ENCODE assay signal across 1 cellular context in genomic region chr6:167705211-167705750, GRCh38.
TF ChIP-seq lines count a peak whose summit lies in the region.

No MANE protein-coding gene starts in this region.

TF ChIP-seq in K562, 482 proteins besides CTCF, POLR2A, EP300 and RAD21 (continued from another document):
- TF ChIP-seq JUND (IDR thresholded peaks at IDR 0.05; ENCODE audit: borderline replicate concordance, low read depth, low read length) (no peak), JUND (tag; IDR thresholded peaks at IDR 0.05; ENCODE audit: borderline replicate concordance, low read depth, low read length) (no peak), ARHGAP35 (IDR thresholded peaks at IDR 0.05; ENCODE audit: partially characterized antibody) (no peak), ZNF277 (CRISPR knock-in tag; IDR thresholded peaks at IDR 0.05; ENCODE audit: borderline replicate concordance) (no peak), HLTF (IDR thresholded peaks at IDR 0.05) (no peak), CREM (IDR thresholded peaks at IDR 0.05; ENCODE audit: low read depth) (no peak)
- TF ChIP-seq, protein P1, sequence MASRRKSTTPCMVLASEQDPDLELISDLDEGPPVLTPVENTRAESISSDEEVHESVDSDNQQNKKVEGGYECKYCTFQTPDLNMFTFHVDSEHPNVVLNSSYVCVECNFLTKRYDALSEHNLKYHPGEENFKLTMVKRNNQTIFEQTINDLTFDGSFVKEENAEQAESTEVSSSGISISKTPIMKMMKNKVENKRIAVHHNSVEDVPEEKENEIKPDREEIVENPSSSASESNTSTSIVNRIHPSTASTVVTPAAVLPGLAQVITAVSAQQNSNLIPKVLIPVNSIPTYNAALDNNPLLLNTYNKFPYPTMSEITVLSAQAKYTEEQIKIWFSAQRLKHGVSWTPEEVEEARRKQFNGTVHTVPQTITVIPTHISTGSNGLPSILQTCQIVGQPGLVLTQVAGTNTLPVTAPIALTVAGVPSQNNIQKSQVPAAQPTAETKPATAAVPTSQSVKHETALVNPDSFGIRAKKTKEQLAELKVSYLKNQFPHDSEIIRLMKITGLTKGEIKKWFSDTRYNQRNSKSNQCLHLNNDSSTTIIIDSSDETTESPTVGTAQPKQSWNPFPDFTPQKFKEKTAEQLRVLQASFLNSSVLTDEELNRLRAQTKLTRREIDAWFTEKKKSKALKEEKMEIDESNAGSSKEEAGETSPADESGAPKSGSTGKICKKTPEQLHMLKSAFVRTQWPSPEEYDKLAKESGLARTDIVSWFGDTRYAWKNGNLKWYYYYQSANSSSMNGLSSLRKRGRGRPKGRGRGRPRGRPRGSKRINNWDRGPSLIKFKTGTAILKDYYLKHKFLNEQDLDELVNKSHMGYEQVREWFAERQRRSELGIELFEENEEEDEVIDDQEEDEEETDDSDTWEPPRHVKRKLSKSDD (conservative IDR thresholded peaks at IDR 0.05; ENCODE audit: low read length), result no peak
